18 cellular contexts compared by ENCODE assay signal in genomic region chr11:83609181-83609580, GRCh38.
DNase-seq lines count a peak whose midpoint lies in the region; ATAC-seq, FAIRE-seq and TF ChIP-seq lines count a peak whose summit lies in the region.
"Had no signal": no experiment of that assay in that cellular context is flagged by ENCODE, and none has a peak within 500 bp of the region (broad histone marks: within the 10 kb centered on the region; RNA-seq: fewer than 3 reads in every experiment).

No MANE protein-coding gene starts in this region.

- in situ Hi-C loops in G401 (cut with HindIII; ENCODE audit: low sequenced_read_pairs) = no loop called here

- no peak overlapping the region for H3K27ac Mint-ChIP-seq in activated CD4-positive, alpha-beta T cell treated with anti-CD3 and anti-CD28 coated beads for 36 hours
- H3K27ac Mint-ChIP-seq: CD14-positive monocyte; CD8-positive, alpha-beta memory T cell; H9 had no signal

- no peaks in the 10 kb centered on the region for H3K27me3 Mint-ChIP-seq in activated CD4-positive, alpha-beta T cell treated with anti-CD3 and anti-CD28 coated beads for 36 hours

- no peaks in the 10 kb centered on the region for H3K36me3 Mint-ChIP-seq in activated CD4-positive, alpha-beta T cell treated with anti-CD3 and anti-CD28 coated beads for 36 hours (ENCODE audit: low read depth)
- H3K36me3 Mint-ChIP-seq: CD14-positive monocyte; CD8-positive, alpha-beta memory T cell had no signal

- H3K4me3 Mint-ChIP-seq in activated CD4-positive, alpha-beta T cell treated with anti-CD3 and anti-CD28 coated beads for 36 hours = no peak overlapping the region
- H3K4me3 Mint-ChIP-seq: CD14-positive monocyte; CD8-positive, alpha-beta memory T cell; H9 had no signal

- no peak for TF ChIP-seq POLR2A in GM12891 (IDR thresholded peaks at IDR 0.05; ENCODE audit: low read depth, low read length)

- ATAC-seq in activated CD4-positive, alpha-beta T cell treated with anti-CD3 and anti-CD28 coated beads for 36 hours = no peak
- ATAC-seq: A549, HepG2 had no signal

- POLR2A ChIA-PET in activated CD4-positive, alpha-beta T cell treated with anti-CD3 and anti-CD28 coated beads for 36 hours (lab: Charles Lee) = no interaction called here

- FAIRE-seq in GM12891 (lab: Jason Lieb, UNC) = peak; percentile 13
- FAIRE-seq: A549, G401.6, GM12892, GM19239, HepG2, HTR-8/SVneo had no signal

- CTCF ChIA-PET in activated CD4-positive, alpha-beta T cell treated with anti-CD3 and anti-CD28 coated beads for 36 hours (lab: Charles Lee) = interaction anchor here (0.5 kb wide), 1 partner anchor 85 kb away, joined by 3 read pairs; no protein-coding TSS in a partner anchor

- no peaks in the 10 kb centered on the region for H3K4me1 Mint-ChIP-seq in activated CD4-positive, alpha-beta T cell treated with anti-CD3 and anti-CD28 coated beads for 36 hours
- H3K4me1 Mint-ChIP-seq: CD14-positive monocyte; CD8-positive, alpha-beta memory T cell had no signal

- no peaks in the 10 kb centered on the region for H3K9me3 Mint-ChIP-seq in activated CD4-positive, alpha-beta T cell treated with anti-CD3 and anti-CD28 coated beads for 36 hours (ENCODE audit: low read depth)
- H3K9me3 Mint-ChIP-seq: CD8-positive, alpha-beta memory T cell; H9 had no signal

- intact Hi-C loops in activated CD4-positive, alpha-beta T cell treated with anti-CD3 and anti-CD28 coated beads for 36 hours (cut with DNase I, micrococcal nuclease) = no loop called here

- DNase-seq in G401 (ENCODE audit: low spot score) = peak; percentile 98
- DNase-seq in GM12891 (ENCODE audit: insufficient read length, low spot score) = no peak
- DNase-seq in NCI-H69 (lab: John Stamatoyannopoulos, UW) = peak; percentile 81
- DNase-seq in cerebellum (ENCODE audit: low spot score) = peak; percentile 84
- no peak for DNase-seq in activated CD4-positive, alpha-beta T cell treated with anti-CD3 and anti-CD28 coated beads for 36 hours
- DNase-seq in stimulated activated CD4-positive, alpha-beta T cell treated with anti-CD3 and anti-CD28 coated beads, Interleukin-2, amount 100 ng/mL, for 48 hours = no peak
- no peak for DNase-seq in COLO668 (lab: John Stamatoyannopoulos, UW; ENCODE audit: unreplicated experiment)
- DNase-seq: CD8-positive, alpha-beta memory T cell; DMS79; GOT3; H9 had no signal

TF ChIP-seq in GM12891, 5 proteins besides CTCF, POLR2A, EP300 and RAD21:
- TF ChIP-seq TAF1 (IDR thresholded peaks at IDR 0.05; ENCODE audit: low read depth, low read length) (no peak), POLR2AphosphoS5 (IDR thresholded peaks at IDR 0.05; ENCODE audit: low read depth, low read length) (no peak), POU2F2 (IDR thresholded peaks at IDR 0.05; ENCODE audit: low read depth, low read length) (no peak), SPI1 (IDR thresholded peaks at IDR 0.05; ENCODE audit: low read depth, low read length) (no peak), PAX5 (IDR thresholded peaks at IDR 0.05; ENCODE audit: insufficient read depth, low read length, severe bottlenecking) (no peak)

Comparison
In these comparisons a context has a peak if more than half of its experiments do, and no peak if none do; other contexts are left out.
1. DNase-seq: peak in G401 (single experiment), NCI-H69 (single experiment) and cerebellum (single experiment); none in GM12891 (single experiment), activated CD4-positive, alpha-beta T cell treated with anti-CD3 and anti-CD28 coated beads for 36 hours (single experiment), stimulated activated CD4-positive, alpha-beta T cell treated with anti-CD3 and anti-CD28 coated beads, Interleukin-2, amount 100 ng/mL, for 48 hours (0 of 2) and COLO668 (single experiment).